Comparison of ENCODE assay signal across 21 cellular contexts in genomic region chr5:111326551-111326950, GRCh38.
DNase-seq lines count a peak whose midpoint lies in the region; FAIRE-seq and TF ChIP-seq lines count a peak whose summit lies in the region.
"Had no signal": no experiment of that assay in that cellular context is flagged by ENCODE, and none has a peak within 500 bp of the region (broad histone marks: within the 10 kb centered on the region; RNA-seq: fewer than 3 reads in every experiment).

No MANE protein-coding gene starts in this region.

- H3K4me3 Mint-ChIP-seq in mesothelial cell of epicardium = no peak overlapping the region
- H3K4me3 Mint-ChIP-seq: CD4-positive, alpha-beta memory T cell had no signal

- H3K36me3 ChIP-seq in bronchial epithelial cell (ENCODE audit: control insufficient read depth, insufficient read depth, low read length) (no peaks in the 10 kb centered on the region), testis (ENCODE audit: low read depth, missing control alignments) (no peaks in the 10 kb centered on the region)

- no peak for TF ChIP-seq POLR2A in testis (IDR thresholded peaks at IDR 0.05)

- DNase-seq in NCI-H226 (peak; percentile 50), OCI-M1 (lab: John Stamatoyannopoulos, UW) (peak; percentile 4), bronchial epithelial cell (ENCODE audit: low read depth) (peak; percentile 5), testis (peak; percentile 27), NCI-H2029 (lab: John Stamatoyannopoulos, UW) (no peak), DMS79 treated with DMSO at 0.1 percent for 48 hours (lab: John Stamatoyannopoulos, UW) (no peak), mesothelial cell of epicardium (ENCODE audit: low spot score in 2 of 2, unreplicated experiment in 2 of 2) (no peak)
- DNase-seq: 8988T; C1 segment of cervical spinal cord; Calu3; CD4-positive, alpha-beta memory T cell; COR-L47; EL; GDM1; GM23248; H7; HCEC 1CT had no signal

- 59 to 70% methylated on average over 4 of the region's 4 CpGs for WGBS in testis, 2 donors

- intact Hi-C loops in testis (cut with DNase I; ENCODE audit: low total_unique reads) = no loop called here

- peaks cover 6% of the 10 kb centered on the region for H3K36me3 Mint-ChIP-seq in mesothelial cell of epicardium

- H3K4me3 ChIP-seq in bronchial epithelial cell (ENCODE audit: low read depth, low read length) (no peak overlapping the region), testis (no peak overlapping the region)
- H3K4me3 ChIP-seq: A549, GM12878, GM23248 had no signal

- H3K27ac Mint-ChIP-seq in mesothelial cell of epicardium = no peak overlapping the region
- H3K27ac Mint-ChIP-seq: CD4-positive, alpha-beta memory T cell had no signal

- H3K9me3 ChIP-seq in testis = no peaks in the 10 kb centered on the region
- H3K9me3 ChIP-seq: A549 had no signal

- peaks cover 31% of the 10 kb centered on the region for H3K9me3 Mint-ChIP-seq in mesothelial cell of epicardium

- H3K27me3 Mint-ChIP-seq in mesothelial cell of epicardium (ENCODE audit: low read depth) = no peaks in the 10 kb centered on the region
- H3K27me3 Mint-ChIP-seq: CD4-positive, alpha-beta memory T cell had no signal

- no peak for FAIRE-seq in bronchial epithelial cell (lab: Jason Lieb, UNC)
- FAIRE-seq: A549, GM12878, GM19239, H1 had no signal

- no peaks in the 10 kb centered on the region for H3K4me1 ChIP-seq in testis
- H3K4me1 ChIP-seq: A549 had no signal

- TF ChIP-seq CTCF in bronchial epithelial cell (IDR thresholded peaks at IDR 0.05; ENCODE audit: insufficient read depth, low read length, severe bottlenecking) (no peak), testis (IDR thresholded peaks at IDR 0.05) (no peak), mesothelial cell of epicardium (IDR thresholded peaks at IDR 0.05; ENCODE audit: unreplicated experiment) (no peak)

- H3K27ac ChIP-seq in testis = no peak overlapping the region
- H3K27ac ChIP-seq: A549, GM23248 had no signal

- no peaks in the 10 kb centered on the region for H3K4me1 Mint-ChIP-seq in mesothelial cell of epicardium

- H3K27me3 ChIP-seq in bronchial epithelial cell (ENCODE audit: control insufficient read depth, insufficient read depth, low read length) = no peaks in the 10 kb centered on the region
- H3K27me3 ChIP-seq in testis = no peaks in the 10 kb centered on the region

Comparison
In these comparisons a context has a peak if more than half of its experiments do, and no peak if none do; other contexts are left out.
1. DNase-seq: peak in NCI-H226 (single experiment), OCI-M1 (single experiment), bronchial epithelial cell (single experiment) and testis (single experiment); none in NCI-H2029 (single experiment), DMS79 treated with DMSO at 0.1 percent for 48 hours (single experiment) and mesothelial cell of epicardium (0 of 2).